ENCODE assay signal across 30 cellular contexts in the genomic region with DNA sequence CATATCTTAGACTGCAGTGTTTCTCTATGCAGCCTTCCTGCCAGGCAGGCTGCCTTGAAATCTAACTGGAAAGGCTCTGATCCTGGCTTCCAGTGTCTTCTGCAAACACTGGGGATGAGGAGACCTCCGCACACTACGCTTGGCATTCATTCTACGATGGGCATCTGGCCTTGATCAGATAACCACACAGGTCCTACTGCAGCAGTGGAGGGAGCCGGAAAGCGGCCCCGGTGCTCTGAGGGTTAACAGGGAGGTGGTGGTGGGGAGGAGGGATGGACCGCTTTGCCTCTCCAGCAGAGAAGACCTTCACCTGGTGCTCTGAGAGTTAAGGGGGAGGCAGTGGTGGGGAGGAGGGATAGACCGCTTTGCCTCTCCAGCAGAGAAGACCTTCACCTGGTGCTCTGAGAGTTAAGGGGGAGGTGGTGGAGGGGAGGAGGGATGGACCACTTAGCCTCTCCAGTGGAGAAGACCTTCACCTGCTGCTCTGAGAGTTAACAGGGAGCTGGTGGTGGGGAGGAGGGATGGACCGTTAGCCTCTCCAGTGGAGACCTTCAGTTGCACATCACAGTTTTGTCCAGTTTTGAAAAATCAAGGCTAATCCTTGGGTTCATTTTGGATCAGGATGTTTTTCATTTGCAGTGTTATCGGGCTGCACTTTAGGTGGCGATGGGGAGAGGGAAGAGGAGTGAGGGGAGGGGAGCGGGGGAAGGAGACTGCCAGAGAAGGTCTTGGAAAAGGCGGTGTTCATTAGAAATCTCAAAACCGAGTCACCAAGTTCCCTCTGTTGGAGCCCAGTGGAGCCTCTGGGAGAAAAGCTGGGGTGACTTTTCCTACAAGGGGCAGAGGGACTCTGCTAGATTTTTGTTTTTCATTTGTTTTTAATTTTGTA. TPM values are rescaled to one million over a fixed set of nuclear protein-coding genes. Genes with fewer than 3 reads are reported as not detected.
DNase-seq lines count a peak whose midpoint lies in the region; ATAC-seq and TF ChIP-seq lines count a peak whose summit lies in the region.
"Had no signal": no experiment of that assay in that cellular context is flagged by ENCODE, and none has a peak within 500 bp of the region (broad histone marks: within the 10 kb centered on the region; RNA-seq: fewer than 3 reads in every experiment).

No MANE protein-coding gene starts in this region.

- DNase-seq in cardiac septum (ENCODE audit: low spot score) (peak; percentile 47), left cardiac atrium (no peak), H9 (no peak), posterior vena cava (ENCODE audit: low spot score) (peak; percentile 66), NCI-H2171 (lab: John Stamatoyannopoulos, UW) (no peak), NCI-H1092 (lab: John Stamatoyannopoulos, UW) (no peak)
- no peak for DNase-seq in effector memory CD8-positive, alpha-beta T cell
- no peak for DNase-seq in activated CD4-positive, CD25-positive, alpha-beta regulatory T cell treated with anti-CD3 and anti-CD28 coated beads, Interleukin-2, amount 50 U/mL, for 72 hours
- DNase-seq: activated CD4-positive, alpha-beta T cell treated with anti-CD3 and anti-CD28 coated beads for 1 hour; activated CD8-positive, alpha-beta memory T cell treated with anti-CD3 and anti-CD28 coated beads for 24 hours; activated naive CD4-positive, alpha-beta T cell; activated T-cell treated with anti-CD3 and anti-CD28 coated beads, Interleukin-2, amount 50 U/mL, for 1 hour; colonic mucosa; DMS 273 treated with DMSO at 0.1 percent for 48 hours; EL; foreskin fibroblast; heart right ventricle; left colon; NCI-H1105; NCI-H1930; NCI-H526 treated with DMSO at 0.1 percent for 48 hours; SHP77 treated with DMSO at 0.1 percent for 48 hours; stimulated activated naive CD4-positive, alpha-beta T cell treated with Interleukin-2 at 50 U/mL for 16 hours had no signal

- H2BK120ac ChIP-seq in H9 (ENCODE audit: low read depth, low read length, poor library complexity, severe bottlenecking), result no peak overlapping the region

- no peak overlapping the region for H3T11ph ChIP-seq in H9 (ENCODE audit: low read length)

- no peak overlapping the region for H2BK20ac ChIP-seq in H9 (ENCODE audit: low read depth, low read length, poor library complexity, severe bottlenecking)

- no peak overlapping the region for H2AK5ac ChIP-seq in H9 (ENCODE audit: insufficient read length, low read length)

- H2BK5ac ChIP-seq in H9 (ENCODE audit: insufficient read length, low read length), result no peak overlapping the region

- intact Hi-C loops in cardiac septum (cut with DNase I) (no loop called here), left cardiac atrium (cut with DNase I) (no loop called here), posterior vena cava (cut with DNase I) (loop anchor here in 1 of 2 donors (5.0 kb wide), 1 partner anchor 558 kb away; no protein-coding TSS in a partner anchor)

- H4K5ac ChIP-seq in H9 (ENCODE audit: insufficient read length, low read depth, low read length), result no peak overlapping the region

- H3K4me1 ChIP-seq in H9 (ENCODE audit: insufficient read depth, low read length), result peaks cover 2% of the 10 kb centered on the region; the same call in 1 of the 2 replicates
- H3K4me1 ChIP-seq: prostate gland had no signal

- no peaks in the 10 kb centered on the region for H3K9me3 ChIP-seq in H9 (ENCODE audit: control insufficient read depth, low read depth, low read length)
- H3K9me3 ChIP-seq: breast epithelium, colonic mucosa, heart right ventricle, neutrophil, prostate gland, vagina had no signal

- no peaks in the 10 kb centered on the region for H4K20me1 ChIP-seq in H9 (ENCODE audit: control insufficient read depth, insufficient read depth, insufficient read length)

- no peaks in the 10 kb centered on the region for H3K79me2 ChIP-seq in H9 (ENCODE audit: insufficient read depth, low read length)

- peaks cover 15% of the 10 kb centered on the region for H3K27me3 Mint-ChIP-seq in H9 (ENCODE audit: low read depth)
- H3K27me3 Mint-ChIP-seq in effector memory CD8-positive, alpha-beta T cell, result peaks cover 37 to 66% of the 10 kb centered on the region in 2 donors

- H3K4me3 Mint-ChIP-seq in H9, result peak overlapping the region in 1 of 2 experiments; percentile 64; a peak in 2 of 5 replicates
- peak overlapping the region; percentile 54 to 68 for H3K4me3 Mint-ChIP-seq in effector memory CD8-positive, alpha-beta T cell

- no peak overlapping the region for H3K9ac ChIP-seq in H9 (ENCODE audit: extremely low read depth, insufficient read length, low read length)

- H3K79me1 ChIP-seq in H9 (ENCODE audit: insufficient read depth, low read depth, low read length, poor library complexity, severe bottlenecking), result no peaks in the 10 kb centered on the region

- H2BK15ac ChIP-seq in H9 (ENCODE audit: low read depth, low read length), result no peak overlapping the region

- no peak overlapping the region for H4K8ac ChIP-seq in H9 (replicated peaks; ENCODE audit: insufficient read length, low read depth, low read length)

- peak overlapping the region; percentile 22 for H3K4me2 ChIP-seq in H9 (ENCODE audit: insufficient read depth, insufficient read length, low read length)

- no peak overlapping the region for H2BK12ac ChIP-seq in H9 (ENCODE audit: insufficient read length, low read depth, low read length)

- H2AFZ ChIP-seq in H9 (ENCODE audit: low read length), result no peak overlapping the region

- H3K4ac ChIP-seq in H9 (ENCODE audit: low read depth, low read length), result no peak overlapping the region

- no peak overlapping the region for H3K56ac ChIP-seq in H9 (ENCODE audit: insufficient read length, low read depth, low read length)

- H3K14ac ChIP-seq in H9 (ENCODE audit: insufficient read depth, low read length), result no peak overlapping the region

- no peak overlapping the region for H3K18ac ChIP-seq in H9 (ENCODE audit: insufficient read length, low read depth, low read length)

- no peaks in the 10 kb centered on the region for H3K9me3 Mint-ChIP-seq in H9
- H3K9me3 Mint-ChIP-seq in effector memory CD8-positive, alpha-beta T cell, result no peaks in the 10 kb centered on the region

- H3K27ac ChIP-seq in H9 (ENCODE audit: insufficient read length, low read depth, low read length), result no peak overlapping the region
- H3K27ac ChIP-seq: breast epithelium, colonic mucosa, heart right ventricle, neutrophil, prostate gland, vagina had no signal

- H3K23ac ChIP-seq in H9 (ENCODE audit: insufficient read length, low read depth, low read length), result no peak overlapping the region

- H3K27ac Mint-ChIP-seq in H9, result no peak overlapping the region; a peak in 1 of 7 replicates
- H3K27ac Mint-ChIP-seq in effector memory CD8-positive, alpha-beta T cell, result peak overlapping the region; percentile 53 to 82

- TF ChIP-seq CTCF in H9 (conservative IDR thresholded peaks at IDR 0.05), result no peak

- ATAC-seq in left cardiac atrium, result no peak
- ATAC-seq in effector memory CD8-positive, alpha-beta T cell (replicated peaks), result no peak
- ATAC-seq: esophagus mucosa, GM12878, heart right ventricle, left colon, Panc1 had no signal

- H3K4me1 Mint-ChIP-seq in H9, result peaks cover 44 to 59% of the 10 kb centered on the region in 2 experiments
- peaks cover 16 to 18% of the 10 kb centered on the region in 2 donors for H3K4me1 Mint-ChIP-seq in effector memory CD8-positive, alpha-beta T cell (ENCODE audit: low read depth in 2 of 2)

- peaks cover 3 to 53% (median 32%) of the 10 kb centered on the region in 3 experiments for H3K36me3 Mint-ChIP-seq in H9 (ENCODE audit: insufficient read depth in 1 of 3, low read depth in 3 of 3)
- no peaks in the 10 kb centered on the region for H3K36me3 Mint-ChIP-seq in effector memory CD8-positive, alpha-beta T cell (ENCODE audit: insufficient read depth)

- peaks cover 3% of the 10 kb centered on the region for H3K23me2 ChIP-seq in H9 (ENCODE audit: insufficient read length, low read depth, low read length, poor library complexity, severe bottlenecking)

- H3K27me3 ChIP-seq in H9 (ENCODE audit: insufficient read depth, low read length), result peaks cover 9% of the 10 kb centered on the region; the same call in 1 of the 2 replicates

- no peak overlapping the region for H4K91ac ChIP-seq in H9 (ENCODE audit: insufficient read length, low read depth, low read length)

- no CpG with 5 or more reads among the region's 14 CpGs for WGBS in H9 (ENCODE audit: extremely low coverage, insufficient read length, low lambda C conversion rate)

RNA-seq across cellular contexts. Expression of a gene that starts 5.6 kb away (rescaled TPM):
- total RNA-seq in cardiac septum (0.30 TPM), left cardiac atrium (under 1 TPM in 1 of 2 donors, not detected in 1; 0.31 TPM), H9 (2021) (65.2 and 67.5 TPM in 2 replicates), posterior vena cava (under 1 TPM in 1 of 2 donors, not detected in 1; 0.52 TPM)
- total RNA-seq: GM12878 had no signal

Comparison
In these comparisons a context has a peak if more than half of its experiments do, and no peak if none do; other contexts are left out.
1. DNase-seq: peak in cardiac septum (single experiment) and posterior vena cava (single experiment); none in left cardiac atrium (single experiment), H9 (single experiment), effector memory CD8-positive, alpha-beta T cell (0 of 3), activated CD4-positive, CD25-positive, alpha-beta regulatory T cell treated with anti-CD3 and anti-CD28 coated beads, Interleukin-2, amount 50 U/mL, for 72 hours (single experiment), NCI-H2171 (single experiment) and NCI-H1092 (single experiment).
2. H3K27ac Mint-ChIP-seq: peak in effector memory CD8-positive, alpha-beta T cell (2 of 2); none in H9 (0 of 3).
3. RNA of a gene that starts 5.6 kb away (total RNA-seq): 65.2 to 67.5 TPM in H9; 0.52 TPM in posterior vena cava, 0.31 TPM in left cardiac atrium and 0.30 TPM in cardiac septum (single experiment); every median in the first group is over 10 times any median in the second.